ENCODE assay signal across 14 cellular contexts in genomic region chr9:98132806-98133631, GRCh38. TPM values are rescaled to one million over a fixed set of nuclear protein-coding genes. Genes with fewer than 3 reads are reported as not detected.
DNase-seq lines count a peak whose midpoint lies in the region.
"Had no signal": no experiment of that assay in that cellular context is flagged by ENCODE, and none has a peak within 500 bp of the region (broad histone marks: within the 10 kb centered on the region; RNA-seq: fewer than 3 reads in every experiment).

No MANE protein-coding gene starts in this region.

- no peak overlapping the region for H3K27ac ChIP-seq in trophoblast cell (ENCODE audit: low read depth, low read length)
- H3K27ac ChIP-seq: 22Rv1, hepatocyte, tibial nerve had no signal

- H3K4me2 ChIP-seq in trophoblast cell (ENCODE audit: low read length): no peak overlapping the region
- H3K4me2 ChIP-seq: hepatocyte had no signal

- no peaks in the 10 kb centered on the region for H3K79me2 ChIP-seq in trophoblast cell (ENCODE audit: control insufficient read depth, insufficient read depth, low read length, poor library complexity)
- H3K79me2 ChIP-seq: hepatocyte had no signal

- CTCF ChIA-PET in activated CD4-positive, alpha-beta memory T cell treated with anti-CD3 and anti-CD28 coated beads, Interleukin-2, amount 10 ng/mL, durations not matched to agents 7 days and 5 days (lab: Charles Lee): interaction anchor here (0.6 to 1.4 kb wide), 3 partner anchors 14 to 124 kb away, joined by 3 read pairs; partner anchors contain the start of gene TRIM14

- no peak overlapping the region for H3K18ac ChIP-seq in trophoblast cell (ENCODE audit: low read length)

- H4K12ac ChIP-seq in trophoblast cell (ENCODE audit: low read depth, low read length): no peak overlapping the region

- no peaks in the 10 kb centered on the region for H3K36me3 Mint-ChIP-seq in activated CD4-positive, alpha-beta memory T cell treated with anti-CD3 and anti-CD28 coated beads, Interleukin-2, amount 10 ng/mL, durations not matched to agents 7 days and 5 days (ENCODE audit: low read depth)

- POLR2A ChIA-PET in activated CD4-positive, alpha-beta memory T cell treated with anti-CD3 and anti-CD28 coated beads, Interleukin-2, amount 10 ng/mL, durations not matched to agents 7 days and 5 days (lab: Charles Lee): interaction anchor here (1.2 kb wide), 1 partner anchor 14 kb away, joined by 6 read pairs; the partner anchor contains the start of gene TRIM14

- H3K9me3 ChIP-seq in trophoblast cell (ENCODE audit: insufficient read depth, low read depth, low read length): peaks cover 2% of the 10 kb centered on the region
- H3K9me3 ChIP-seq: tibial nerve had no signal

- no peak overlapping the region for H4K91ac ChIP-seq in trophoblast cell (ENCODE audit: low read depth, low read length)

- H3K79me1 ChIP-seq in trophoblast cell (ENCODE audit: low read length): no peaks in the 10 kb centered on the region

- H3K9me3 Mint-ChIP-seq in activated CD4-positive, alpha-beta memory T cell treated with anti-CD3 and anti-CD28 coated beads, Interleukin-2, amount 10 ng/mL, durations not matched to agents 7 days and 5 days: no peaks in the 10 kb centered on the region
- H3K9me3 Mint-ChIP-seq: activated CD4-positive, alpha-beta T cell treated with anti-CD3 and anti-CD28 coated beads, Interleukin-2, amount 10 ng/mL, durations not matched to agents 24 days and 14 days had no signal

- H3K4me1 ChIP-seq in trophoblast cell (ENCODE audit: control insufficient read depth in 1 of 2, insufficient read depth in 2 of 2, low read length in 2 of 2): no peaks in the 10 kb centered on the region
- H3K4me1 ChIP-seq: tibial nerve had no signal

- H2BK5ac ChIP-seq in trophoblast cell (ENCODE audit: low read depth, low read length, poor library complexity): no peak overlapping the region

- H3K27ac Mint-ChIP-seq in activated CD4-positive, alpha-beta memory T cell treated with anti-CD3 and anti-CD28 coated beads, Interleukin-2, amount 10 ng/mL, durations not matched to agents 7 days and 5 days: no peak overlapping the region
- H3K27ac Mint-ChIP-seq: activated CD4-positive, alpha-beta T cell treated with anti-CD3 and anti-CD28 coated beads, Interleukin-2, amount 10 ng/mL, durations not matched to agents 24 days and 14 days had no signal

- no peaks in the 10 kb centered on the region for H3K27me3 ChIP-seq in trophoblast cell (ENCODE audit: insufficient read depth, low read length)
- H3K27me3 ChIP-seq: hepatocyte, tibial nerve had no signal

- no peak overlapping the region for H3K4me3 ChIP-seq in trophoblast cell (ENCODE audit: low read depth, low read length)
- H3K4me3 ChIP-seq: hepatocyte, tibial nerve had no signal

- no peak overlapping the region for H2AK5ac ChIP-seq in trophoblast cell (ENCODE audit: low read length)

- H3K4me1 Mint-ChIP-seq in activated CD4-positive, alpha-beta memory T cell treated with anti-CD3 and anti-CD28 coated beads, Interleukin-2, amount 10 ng/mL, durations not matched to agents 7 days and 5 days: peaks cover 11% of the 10 kb centered on the region

- no peak overlapping the region for H3K4ac ChIP-seq in trophoblast cell (ENCODE audit: low read depth, low read length)

- no peak overlapping the region for H3K4me3 Mint-ChIP-seq in activated CD4-positive, alpha-beta memory T cell treated with anti-CD3 and anti-CD28 coated beads, Interleukin-2, amount 10 ng/mL, durations not matched to agents 7 days and 5 days
- H3K4me3 Mint-ChIP-seq: activated CD4-positive, alpha-beta T cell treated with anti-CD3 and anti-CD28 coated beads, Interleukin-2, amount 10 ng/mL, durations not matched to agents 24 days and 14 days had no signal

- H2BK12ac ChIP-seq in trophoblast cell (ENCODE audit: low read length): no peak overlapping the region

- no peak overlapping the region for H3K23ac ChIP-seq in trophoblast cell (ENCODE audit: low read length)

- H2BK120ac ChIP-seq in trophoblast cell (ENCODE audit: insufficient read depth, low read length, poor library complexity): no peak overlapping the region

- peaks cover 72 to 88% of the 10 kb centered on the region in 2 experiments for H3K36me3 ChIP-seq in trophoblast cell (ENCODE audit: control insufficient read depth in 1 of 2, insufficient read depth in 2 of 2, low read length in 2 of 2)
- H3K36me3 ChIP-seq: tibial nerve had no signal

- peak overlapping the region; percentile 30 for H3K9ac ChIP-seq in trophoblast cell (ENCODE audit: low read length)

- WGBS in trophoblast cell (ENCODE audit: extremely low coverage, insufficient coverage, insufficient read length): no CpG with 5 or more reads among the region's 14 CpGs

- DNase-seq in DMS 273 (lab: John Stamatoyannopoulos, UW; ENCODE audit: unreplicated experiment): peak; percentile 67
- DNase-seq in DMS 273 treated with DMSO at 0.1 percent for 48 hours (lab: John Stamatoyannopoulos, UW): no peak
- DNase-seq in NCI-H1930 (lab: John Stamatoyannopoulos, UW): peak; percentile 35 to 49
- DNase-seq in SHP77 (lab: John Stamatoyannopoulos, UW): peak; percentile 17 to 48
- DNase-seq in trophoblast cell: no peak
- DNase-seq in activated CD4-positive, alpha-beta memory T cell treated with anti-CD3 and anti-CD28 coated beads, Interleukin-2, amount 10 ng/mL, durations not matched to agents 7 days and 5 days: no peak
- no peak for DNase-seq in NCI-H446 treated with DMSO at 0.1 percent for 48 hours (lab: John Stamatoyannopoulos, UW)
- DNase-seq in H4 (ENCODE audit: low spot score): no peak
- DNase-seq: activated CD4-positive, alpha-beta T cell treated with anti-CD3 and anti-CD28 coated beads, Interleukin-2, amount 10 ng/mL, durations not matched to agents 24 days and 14 days; effector CD4-positive, alpha-beta T cell; mesenchymal stem cell had no signal

- H2AFZ ChIP-seq in trophoblast cell (ENCODE audit: insufficient read depth, low read length, poor library complexity): no peak overlapping the region
- H2AFZ ChIP-seq: hepatocyte had no signal

- no peak overlapping the region for H4K8ac ChIP-seq in trophoblast cell (ENCODE audit: low read depth, low read length)

- no peak overlapping the region for H3K14ac ChIP-seq in trophoblast cell (ENCODE audit: low read length)

- H3K27me3 Mint-ChIP-seq in activated CD4-positive, alpha-beta memory T cell treated with anti-CD3 and anti-CD28 coated beads, Interleukin-2, amount 10 ng/mL, durations not matched to agents 7 days and 5 days: no peaks in the 10 kb centered on the region
- H3K27me3 Mint-ChIP-seq: activated CD4-positive, alpha-beta T cell treated with anti-CD3 and anti-CD28 coated beads, Interleukin-2, amount 10 ng/mL, durations not matched to agents 24 days and 14 days had no signal

RNA-seq across cellular contexts. Expression of gene TRIM14, which starts 14.0 kb away (rescaled TPM):
- 2.1 and 2.3 TPM in 2 replicates for polyA plus RNA-seq in trophoblast cell (2013)
- 100 to 1,000 TPM in 1 of 2 experiments, 10 to 100 TPM in 1; 99.4 to 101 TPM for total RNA-seq in activated CD4-positive, alpha-beta memory T cell treated with anti-CD3 and anti-CD28 coated beads, Interleukin-2, amount 10 ng/mL, durations not matched to agents 7 days and 5 days
- total RNA-seq in H4 (2014; rRNA removed; shearing (Covaris generic)): 17.8 and 18.9 TPM in 2 replicates

RNA-seq across cellular contexts. Expression of gene CORO2A, which starts 59.4 kb away (rescaled TPM):
- polyA plus RNA-seq in trophoblast cell (2013): 34.0 and 35.3 TPM in 2 replicates
- total RNA-seq in activated CD4-positive, alpha-beta memory T cell treated with anti-CD3 and anti-CD28 coated beads, Interleukin-2, amount 10 ng/mL, durations not matched to agents 7 days and 5 days: 1 to 10 TPM; 7.8 to 8.2 TPM
- 2.1 and 3.0 TPM in 2 replicates for total RNA-seq in H4 (2014; rRNA removed; shearing (Covaris generic))

Comparison
In these comparisons a context has a peak if more than half of its experiments do, and no peak if none do; other contexts are left out.
1. DNase-seq: peak in DMS 273 (single experiment), NCI-H1930 (2 of 2) and SHP77 (2 of 2); none in DMS 273 treated with DMSO at 0.1 percent for 48 hours (single experiment), trophoblast cell (0 of 2), activated CD4-positive, alpha-beta memory T cell treated with anti-CD3 and anti-CD28 coated beads, Interleukin-2, amount 10 ng/mL, durations not matched to agents 7 days and 5 days (single experiment), NCI-H446 treated with DMSO at 0.1 percent for 48 hours (single experiment) and H4 (single experiment).